In genomic region chr9:27292646-27293045, GRCh38 we compare ENCODE assay signal across 20 cellular contexts. TPM values are rescaled to one million over a fixed set of nuclear protein-coding genes. Genes with fewer than 3 reads are reported as not detected.
A peak's percentile ranks its signal among the peaks of the same experiment; 100 is the strongest.
DNase-seq lines count a peak whose midpoint lies in the region; ATAC-seq and TF ChIP-seq lines count a peak whose summit lies in the region.
"Had no signal": no experiment of that assay in that cellular context is flagged by ENCODE, and none has a peak within 500 bp of the region (broad histone marks: within the 10 kb centered on the region; RNA-seq: fewer than 3 reads in every experiment).

No MANE protein-coding gene starts in this region.

- H3K27ac ChIP-seq in WERI-Rb-1, result peak overlapping the region; percentile 49
- H3K27ac ChIP-seq in mesenchymal stem cell (ENCODE audit: low read length, poor library complexity, severe bottlenecking), result no peak overlapping the region
- H3K27ac ChIP-seq: ascending aorta, heart left ventricle had no signal

- H4K8ac ChIP-seq in mesenchymal stem cell (ENCODE audit: low read length), result no peak overlapping the region

- H3K9ac ChIP-seq in mesenchymal stem cell (ENCODE audit: low read length), result peak overlapping the region; percentile 81

- H3K27me3 ChIP-seq in HAP-1 (ENCODE audit: low read depth), result no peaks in the 10 kb centered on the region
- no peaks in the 10 kb centered on the region for H3K27me3 ChIP-seq in WERI-Rb-1 (ENCODE audit: insufficient read depth, low read depth, severe bottlenecking)
- H3K27me3 ChIP-seq in mesenchymal stem cell (ENCODE audit: control insufficient read depth in 1 of 2, insufficient read depth in 1 of 2, low read length in 2 of 2), result peaks cover 0 to 12% of the 10 kb centered on the region in 2 experiments
- H3K27me3 ChIP-seq: ascending aorta, heart left ventricle had no signal

- no peaks in the 10 kb centered on the region for H3K36me3 Mint-ChIP-seq in activated T-helper 1 cell treated with anti-CD3 and anti-CD28 coated beads, Interleukin-12 subunit alpha, Interleukin-12 subunit beta, Interleukin-2, Interleukin-4 antibody, amounts not matched to agents 30 ng/mL and 10 ng/mL and 1 ng/mL, durations not matched to agents 14 hours and 24 hours and 36 hours (ENCODE audit: low read depth)

- intact Hi-C loops in activated T-helper 1 cell treated with anti-CD3 and anti-CD28 coated beads, Interleukin-12 subunit alpha, Interleukin-12 subunit beta, Interleukin-2, Interleukin-4 antibody, amounts not matched to agents 30 ng/mL and 10 ng/mL and 1 ng/mL, durations not matched to agents 14 hours and 24 hours and 36 hours (cut with micrococcal nuclease), result no loop called here

- H3K4me1 ChIP-seq in HAP-1, result no peaks in the 10 kb centered on the region
- no peaks in the 10 kb centered on the region for H3K4me1 ChIP-seq in mesenchymal stem cell (ENCODE audit: control insufficient read depth, insufficient read depth, low read depth, low read length)
- H3K4me1 ChIP-seq: ascending aorta, heart left ventricle had no signal

- H3K27me3 Mint-ChIP-seq in activated T-helper 1 cell treated with anti-CD3 and anti-CD28 coated beads, Interleukin-12 subunit alpha, Interleukin-12 subunit beta, Interleukin-2, Interleukin-4 antibody, amounts not matched to agents 30 ng/mL and 10 ng/mL and 1 ng/mL, durations not matched to agents 14 hours and 24 hours and 36 hours (ENCODE audit: insufficient read depth), result peaks cover 9% of the 10 kb centered on the region
- H3K27me3 Mint-ChIP-seq: stimulated activated naive CD8-positive, alpha-beta T cell treated with anti-CD3 and anti-CD28 coated beads, Interleukin-15, amount 100 ng/mL, for 72 hours had no signal

- H3K4ac ChIP-seq in mesenchymal stem cell (ENCODE audit: low read depth in 1 of 2, low read length in 2 of 2), result no peak overlapping the region

- H3K27ac Mint-ChIP-seq in activated T-helper 1 cell treated with anti-CD3 and anti-CD28 coated beads, Interleukin-12 subunit alpha, Interleukin-12 subunit beta, Interleukin-2, Interleukin-4 antibody, amounts not matched to agents 30 ng/mL and 10 ng/mL and 1 ng/mL, durations not matched to agents 14 hours and 24 hours and 36 hours, result no peak overlapping the region
- H3K27ac Mint-ChIP-seq: activated B cell treated with CpG ODN at 0.5 μM for 24 hours; H9; stimulated activated naive CD8-positive, alpha-beta T cell treated with anti-CD3 and anti-CD28 coated beads, Interleukin-15, amount 100 ng/mL, for 72 hours had no signal

- H3K79me1 ChIP-seq in mesenchymal stem cell (replicated peaks; ENCODE audit: low read length, poor library complexity, severe bottlenecking), result no peaks in the 10 kb centered on the region

- H3K4me1 Mint-ChIP-seq in activated T-helper 1 cell treated with anti-CD3 and anti-CD28 coated beads, Interleukin-12 subunit alpha, Interleukin-12 subunit beta, Interleukin-2, Interleukin-4 antibody, amounts not matched to agents 30 ng/mL and 10 ng/mL and 1 ng/mL, durations not matched to agents 14 hours and 24 hours and 36 hours (ENCODE audit: low read depth), result no peaks in the 10 kb centered on the region
- H3K4me1 Mint-ChIP-seq: activated B cell treated with CpG ODN at 0.5 μM for 24 hours; neural crest cell; stimulated activated naive CD8-positive, alpha-beta T cell treated with anti-CD3 and anti-CD28 coated beads, Interleukin-15, amount 100 ng/mL, for 72 hours had no signal

- H2AFZ ChIP-seq in mesenchymal stem cell (ENCODE audit: low read depth, low read length), result no peak overlapping the region

- peak; percentile 64 for DNase-seq in AG08395 (ENCODE audit: low spot score)
- DNase-seq in HAP-1 (ENCODE audit: low spot score in 2 of 2), result peak; percentile 22 to 36
- peak; percentile 70 for DNase-seq in WERI-Rb-1
- DNase-seq in mesenchymal stem cell, result no peak
- DNase-seq in activated T-helper 1 cell treated with anti-CD3 and anti-CD28 coated beads, Interleukin-12 subunit alpha, Interleukin-12 subunit beta, Interleukin-2, Interleukin-4 antibody, amounts not matched to agents 30 ng/mL and 10 ng/mL and 1 ng/mL, durations not matched to agents 14 hours and 24 hours and 36 hours (ENCODE audit: low spot score), result no peak
- DNase-seq in ecto neural progenitor cell (ENCODE audit: low spot score), result no peak
- no peak for DNase-seq in NCI-H2196 (lab: John Stamatoyannopoulos, UW; ENCODE audit: unreplicated experiment)
- DNase-seq: activated B cell treated with CpG ODN at 0.5 μM for 24 hours; activated gamma-delta T cell treated with Interleukin-2 at 50 U/mL for 16 hours; H9; heart left ventricle; islet precursor cell; NCI-H1417 treated with DMSO at 0.1 percent for 48 hours; stimulated activated naive CD8-positive, alpha-beta T cell treated with anti-CD3 and anti-CD28 coated beads, Interleukin-15, amount 100 ng/mL, for 72 hours; T-helper 1 cell had no signal

- no peak overlapping the region for H3K23ac ChIP-seq in mesenchymal stem cell (ENCODE audit: low read length in 2 of 2)

- H3K9me3 ChIP-seq in HAP-1 (no peaks in the 10 kb centered on the region), WERI-Rb-1 (ENCODE audit: severe bottlenecking) (no peaks in the 10 kb centered on the region), mesenchymal stem cell (ENCODE audit: control insufficient read depth, low read length) (no peaks in the 10 kb centered on the region)
- H3K9me3 ChIP-seq: ascending aorta, heart left ventricle had no signal

- in situ Hi-C loops in HAP-1 (cut with MboI; ENCODE audit: low sequenced_read_pairs), result no loop called here

- H3K4me3 ChIP-seq in HAP-1 (no peak overlapping the region), WERI-Rb-1 (ENCODE audit: low read depth, low read length) (no peak overlapping the region), mesenchymal stem cell (ENCODE audit: insufficient read depth in 1 of 2, low read depth in 1 of 2, low read length in 2 of 2) (peak overlapping the region in 1 of 2 experiments; percentile 61)
- H3K4me3 ChIP-seq: ascending aorta, heart left ventricle had no signal

- no peak overlapping the region for H2BK5ac ChIP-seq in mesenchymal stem cell (ENCODE audit: low read depth, low read length, poor library complexity, severe bottlenecking)

- H4K91ac ChIP-seq in mesenchymal stem cell (ENCODE audit: low read length), result no peak overlapping the region

- no peak overlapping the region for H3K4me2 ChIP-seq in mesenchymal stem cell (ENCODE audit: low read length, poor library complexity, severe bottlenecking)

- no peak for ATAC-seq in HG03159 (IDR thresholded peaks at IDR 0.05; ENCODE audit: unreplicated experiment)
- ATAC-seq: heart left ventricle; stimulated activated naive CD8-positive, alpha-beta T cell treated with anti-CD3 and anti-CD28 coated beads, Interleukin-15, amount 100 ng/mL, for 72 hours had no signal

- H3K36me3 ChIP-seq in HAP-1 (replicated peaks) (no peaks in the 10 kb centered on the region), WERI-Rb-1 (no peaks in the 10 kb centered on the region), mesenchymal stem cell (ENCODE audit: control insufficient read depth in 1 of 2, insufficient read depth in 2 of 2, low read depth in 1 of 2, low read length in 2 of 2) (no peaks in the 10 kb centered on the region)
- H3K36me3 ChIP-seq: ascending aorta, heart left ventricle had no signal

- TF ChIP-seq CTCF in WERI-Rb-1 (IDR thresholded peaks at IDR 0.05; ENCODE audit: low read depth, low read length), result no peak

- H3K14ac ChIP-seq in mesenchymal stem cell (ENCODE audit: low read length in 2 of 2), result no peak overlapping the region

- H3K18ac ChIP-seq in mesenchymal stem cell (ENCODE audit: low read depth in 1 of 2, low read length in 2 of 2), result no peak overlapping the region

- H2AK5ac ChIP-seq in mesenchymal stem cell (ENCODE audit: low read length, severe bottlenecking), result no peak overlapping the region

- no peak overlapping the region for H2BK15ac ChIP-seq in mesenchymal stem cell (ENCODE audit: low read depth, poor library complexity, severe bottlenecking)

- 74% methylated on average over 5 of the region's 5 CpGs for WGBS in mesenchymal stem cell

- H2BK120ac ChIP-seq in mesenchymal stem cell (ENCODE audit: low read depth, low read length), result no peak overlapping the region

- no peak overlapping the region for H3K4me3 Mint-ChIP-seq in activated T-helper 1 cell treated with anti-CD3 and anti-CD28 coated beads, Interleukin-12 subunit alpha, Interleukin-12 subunit beta, Interleukin-2, Interleukin-4 antibody, amounts not matched to agents 30 ng/mL and 10 ng/mL and 1 ng/mL, durations not matched to agents 14 hours and 24 hours and 36 hours
- H3K4me3 Mint-ChIP-seq: activated B cell treated with CpG ODN at 0.5 μM for 24 hours; H9; neural crest cell; stimulated activated naive CD8-positive, alpha-beta T cell treated with anti-CD3 and anti-CD28 coated beads, Interleukin-15, amount 100 ng/mL, for 72 hours had no signal

- H2BK12ac ChIP-seq in mesenchymal stem cell (ENCODE audit: low read length in 2 of 2), result no peak overlapping the region

- no peaks in the 10 kb centered on the region for H3K9me3 Mint-ChIP-seq in activated T-helper 1 cell treated with anti-CD3 and anti-CD28 coated beads, Interleukin-12 subunit alpha, Interleukin-12 subunit beta, Interleukin-2, Interleukin-4 antibody, amounts not matched to agents 30 ng/mL and 10 ng/mL and 1 ng/mL, durations not matched to agents 14 hours and 24 hours and 36 hours
- H3K9me3 Mint-ChIP-seq: activated B cell treated with CpG ODN at 0.5 μM for 24 hours; H9; neural crest cell; stimulated activated naive CD8-positive, alpha-beta T cell treated with anti-CD3 and anti-CD28 coated beads, Interleukin-15, amount 100 ng/mL, for 72 hours had no signal

RNA-seq across cellular contexts. Expression of gene EQTN, which starts 4.3 kb away (rescaled TPM):
- not detected for polyA plus RNA-seq in mesenchymal stem cell (2013, experiment 1 of 2)
- polyA plus RNA-seq in mesenchymal stem cell (2013, experiment 2 of 2), result not detected
- total RNA-seq in activated T-helper 1 cell treated with anti-CD3 and anti-CD28 coated beads, Interleukin-12 subunit alpha, Interleukin-12 subunit beta, Interleukin-2, Interleukin-4 antibody, amounts not matched to agents 30 ng/mL and 10 ng/mL and 1 ng/mL, durations not matched to agents 14 hours and 24 hours and 36 hours, result not detected in 2 replicates
- total RNA-seq: activated B cell treated with CpG ODN at 0.5 μM for 24 hours, ascending aorta, H9, heart left ventricle, HT1080, pulmonary artery endothelial cell had no signal
- polyA plus RNA-seq: heart left ventricle had no signal

Comparison
In these comparisons a context has a peak if more than half of its experiments do, and no peak if none do; other contexts are left out.
1. DNase-seq: peak in AG08395 (single experiment), HAP-1 (2 of 2) and WERI-Rb-1 (single experiment); none in mesenchymal stem cell (single experiment), activated T-helper 1 cell treated with anti-CD3 and anti-CD28 coated beads, Interleukin-12 subunit alpha, Interleukin-12 subunit beta, Interleukin-2, Interleukin-4 antibody, amounts not matched to agents 30 ng/mL and 10 ng/mL and 1 ng/mL, durations not matched to agents 14 hours and 24 hours and 36 hours (single experiment), ecto neural progenitor cell (single experiment) and NCI-H2196 (single experiment).